In the genomic region with DNA sequence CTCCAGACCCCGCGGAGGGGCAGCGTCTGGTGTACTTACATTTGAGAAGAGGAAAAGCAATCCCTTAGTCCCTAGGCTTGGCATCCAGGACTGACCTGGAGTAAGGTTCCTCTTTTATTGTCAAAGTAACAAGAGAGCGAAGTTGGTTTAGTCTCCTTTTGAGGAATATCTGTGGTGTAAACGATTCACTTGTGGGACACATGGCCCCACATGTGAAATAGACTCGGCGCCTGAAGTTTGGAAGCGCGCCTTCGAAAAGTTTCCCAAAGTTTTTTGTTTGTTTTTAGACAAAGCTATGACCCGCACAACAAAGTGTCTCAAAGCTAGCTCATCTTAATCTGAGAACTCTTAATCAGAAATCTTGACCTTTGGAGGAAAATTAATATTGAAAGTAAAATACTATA, we compare ENCODE assay signal across 8 cellular contexts. TPM values are rescaled to one million over a fixed set of nuclear protein-coding genes. Genes with fewer than 3 reads are reported as not detected.
DNase-seq lines count a peak whose midpoint lies in the region; ATAC-seq and TF ChIP-seq lines count a peak whose summit lies in the region.

No MANE protein-coding gene starts in this region.

- no peaks in the 10 kb centered on the region for H3K36me3 ChIP-seq in CD8-positive, alpha-beta T cell (ENCODE audit: insufficient read depth, low read length)
- H3K36me3 ChIP-seq in mammary epithelial cell (ENCODE audit: insufficient read depth, low read length) (peaks cover 12% of the 10 kb centered on the region), mesodermal cell (ENCODE audit: control insufficient read depth, insufficient read depth, low read length) (peaks cover 58% of the 10 kb centered on the region)

- peak overlapping the region; percentile 97 for H2AFZ ChIP-seq in mammary epithelial cell (ENCODE audit: low read depth, low read length)

- H3K27me3 Mint-ChIP-seq in CD8-positive, alpha-beta T cell (ENCODE audit: low read depth): no peaks in the 10 kb centered on the region

- H3K27me3 ChIP-seq in CD8-positive, alpha-beta T cell (ENCODE audit: insufficient read depth, low read length): no peaks in the 10 kb centered on the region
- H3K27me3 ChIP-seq in mammary epithelial cell (ENCODE audit: insufficient read depth, low read length): no peaks in the 10 kb centered on the region

- peak overlapping the region; percentile 93 for H3K27ac Mint-ChIP-seq in CD8-positive, alpha-beta T cell

- no peak for ATAC-seq in CD8-positive, alpha-beta T cell
- no peak for ATAC-seq in HG02678 (IDR thresholded peaks at IDR 0.05; ENCODE audit: unreplicated experiment)
- ATAC-seq in HG02885 (IDR thresholded peaks at IDR 0.05; ENCODE audit: poor library complexity, unreplicated experiment): no peak

- peaks cover 23% of the 10 kb centered on the region for H3K4me1 ChIP-seq in CD8-positive, alpha-beta T cell (ENCODE audit: insufficient read depth, low read length)
- peaks cover 4% of the 10 kb centered on the region for H3K4me1 ChIP-seq in mammary epithelial cell (ENCODE audit: insufficient read depth, low read length)
- peaks cover 8% of the 10 kb centered on the region for H3K4me1 ChIP-seq in mesodermal cell (ENCODE audit: control insufficient read depth, insufficient read depth, low read length, poor library complexity, severe bottlenecking)

- no peaks in the 10 kb centered on the region for H3K9me3 Mint-ChIP-seq in CD8-positive, alpha-beta T cell

- peaks cover 53% of the 10 kb centered on the region for H3K36me3 Mint-ChIP-seq in CD8-positive, alpha-beta T cell

- intact Hi-C loops in CD8-positive, alpha-beta T cell (cut with DNase I, micrococcal nuclease): loop anchor here (1.0 to 10.0 kb wide), 10 partner anchors 11 to 866 kb away; partner anchors contain the start of genes GNPNAT1 (in 2 of the 2), GPR137C (in 2 of the 2), PSMC6 (in 2 of the 2) and TXNDC16 (in 2 of the 2)
- intact Hi-C loops in mammary epithelial cell (cut with micrococcal nuclease): loop anchor here (5.0 kb wide), 2 partner anchors 52 to 53 kb away; no protein-coding TSS in a partner anchor

- H4K20me1 ChIP-seq in mammary epithelial cell (ENCODE audit: insufficient read depth, low read length): no peaks in the 10 kb centered on the region

- BruUV-seq in mammary epithelial cell (replicated peaks; lab: Mats Ljungman, UMichigan): no TSS peak

- dilution Hi-C loops in mammary epithelial cell (cut with HindIII; ENCODE audit: low sequenced_read_pairs): no loop called here

- in situ Hi-C loops in mammary epithelial cell (cut with MboI; ENCODE audit: low sequenced_read_pairs in 2 of 2): no loop called here

- H3K27ac ChIP-seq in CD8-positive, alpha-beta T cell (ENCODE audit: low read depth, low read length): peak overlapping the region; percentile 86
- H3K27ac ChIP-seq in mammary epithelial cell (ENCODE audit: insufficient read depth, low read depth, low read length): peak overlapping the region; percentile 70
- H3K27ac ChIP-seq in mesodermal cell (ENCODE audit: low read depth, low read length, severe bottlenecking): peak overlapping the region; percentile 85

- DNase-seq in CD8-positive, alpha-beta T cell: no peak
- peak; percentile 20 for DNase-seq in LHCN-M2 (ENCODE audit: low read depth)
- DNase-seq in mammary epithelial cell: peak; percentile 33
- no peak for DNase-seq in NCI-H526 treated with DMSO at 0.1 percent for 48 hours (lab: John Stamatoyannopoulos, UW)
- no peak for DNase-seq in NCI-H748 treated with DMSO at 0.1 percent for 48 hours (lab: John Stamatoyannopoulos, UW)

- WGBS in mammary epithelial cell (ENCODE audit: low coverage, missing lambda C conversion rate): 4% methylated on average over 9 of the region's 11 CpGs
- WGBS in mesodermal cell (ENCODE audit: insufficient coverage in 2 of 2), 2 experiments: 2 to 4% methylated on average over 7 to 11 of the region's 11 CpGs

- peak overlapping the region; percentile 69 for H3K4me2 ChIP-seq in mammary epithelial cell (ENCODE audit: insufficient read depth, low read depth, low read length)

- H3K9me3 ChIP-seq in CD8-positive, alpha-beta T cell (ENCODE audit: low read length): no peaks in the 10 kb centered on the region
- H3K9me3 ChIP-seq in mammary epithelial cell (replicated peaks; ENCODE audit: insufficient read depth, low read length): no peaks in the 10 kb centered on the region
- H3K9me3 ChIP-seq in mesodermal cell (ENCODE audit: control insufficient read depth, low read length): no peaks in the 10 kb centered on the region

- H3K79me2 ChIP-seq in mammary epithelial cell (ENCODE audit: insufficient read depth, low read length): peaks cover 37% of the 10 kb centered on the region

- H3K4me3 ChIP-seq in CD8-positive, alpha-beta T cell (ENCODE audit: low read depth, low read length): peak overlapping the region; percentile 87
- H3K4me3 ChIP-seq in mammary epithelial cell (replicated peaks in 1 of 3; ENCODE audit: insufficient read depth in 1 of 3, low read depth in 2 of 3, low read length in 3 of 3) (peak overlapping the region; percentile 55 to 100 (median 95)), mesodermal cell (ENCODE audit: extremely low read depth, insufficient read depth, low read length, poor library complexity, severe bottlenecking) (peak overlapping the region; percentile 96)

- CTCF ChIA-PET in CD8-positive, alpha-beta T cell (lab: Charles Lee): interaction anchor here (1.3 kb wide), 2 partner anchors 11 to 24 kb away, joined by 4 to 5 read pairs; partner anchors contain the start of gene PSMC6
- CTCF ChIA-PET in mammary epithelial cell (lab: Charles Lee; ENCODE audit: low non-redundant PET): no interaction called here

- H3K9ac ChIP-seq in mammary epithelial cell (ENCODE audit: insufficient read depth, low read length): peak overlapping the region; percentile 85

- POLR2A ChIA-PET in CD8-positive, alpha-beta T cell (lab: Charles Lee): interaction anchor here (0.7 to 6.0 kb wide), 5 partner anchors 9 to 59 kb away, joined by 3 to 39 read pairs (median 4); no protein-coding TSS in a partner anchor

- no peak for TF ChIP-seq CTCF in CD8-positive, alpha-beta T cell (IDR thresholded peaks at IDR 0.05)
- TF ChIP-seq CTCF in mammary epithelial cell (conservative IDR thresholded peaks at IDR 0.05 in 1 of 2, IDR thresholded peaks at IDR 0.05 in 1 of 2; ENCODE audit: extremely low read depth in 1 of 2, insufficient read depth in 1 of 2, low read depth in 1 of 2, low read length in 2 of 2): no peak

- H3K4me1 Mint-ChIP-seq in CD8-positive, alpha-beta T cell (ENCODE audit: low read depth): peaks cover 41% of the 10 kb centered on the region

- H3K4me3 Mint-ChIP-seq in CD8-positive, alpha-beta T cell: peak overlapping the region; percentile 89

RNA-seq across cellular contexts. Expression of gene STYX, which starts 0.7 kb away (rescaled TPM):
- total RNA-seq in CD8-positive, alpha-beta T cell: 10 to 100 TPM; 15.9 to 16.6 TPM
- 20.2 and 20.5 TPM in 2 replicates for total RNA-seq in LHCN-M2 (2014; rRNA removed)
- 3.7 TPM for polyA plus RNA-seq in LHCN-M2 (2012)
- total RNA-seq in mammary epithelial cell: 10 to 100 TPM; 14.0 to 23.2 TPM
- 5.5 TPM for polyA plus RNA-seq in mammary epithelial cell
- 5.0 TPM for polyA minus RNA-seq in mammary epithelial cell
- polyA plus RNA-seq in mesodermal cell (2013, experiment 1 of 2): 14.2 TPM
- 14.3 TPM for polyA plus RNA-seq in mesodermal cell (2013, experiment 2 of 2)

RNA-seq across cellular contexts. Expression of gene PSMC6, which starts 23.7 kb away (rescaled TPM):
- 100 to 1,000 TPM; 108 to 122 TPM for total RNA-seq in CD8-positive, alpha-beta T cell
- total RNA-seq in LHCN-M2 (2014; rRNA removed) (130 and 134 TPM in 2 replicates), mammary epithelial cell (10 to 100 TPM; 57.0 to 83.3 TPM)
- polyA plus RNA-seq in LHCN-M2 (2012): 51.5 TPM
- polyA plus RNA-seq in mammary epithelial cell: 43.7 TPM
- polyA minus RNA-seq in mammary epithelial cell: 42.0 TPM
- polyA plus RNA-seq in mesodermal cell (2013, experiment 1 of 2): 88.1 TPM
- polyA plus RNA-seq in mesodermal cell (2013, experiment 2 of 2): 111 TPM

RNA-seq across cellular contexts. Expression of gene ERO1A, which starts 35.4 kb away (rescaled TPM):
- 10 to 100 TPM; 55.3 to 55.4 TPM for total RNA-seq in CD8-positive, alpha-beta T cell
- total RNA-seq in LHCN-M2 (2014; rRNA removed) (83.3 and 98.4 TPM in 2 replicates), mammary epithelial cell (100 to 1,000 TPM in 1 of 2 donors, 10 to 100 TPM in 1; 67.5 to 160 TPM)
- polyA plus RNA-seq in LHCN-M2 (2012): 16.7 TPM
- 77.2 TPM for polyA plus RNA-seq in mammary epithelial cell
- polyA minus RNA-seq in mammary epithelial cell: 67.3 TPM
- 34.2 TPM for polyA plus RNA-seq in mesodermal cell (2013, experiment 1 of 2)
- polyA plus RNA-seq in mesodermal cell (2013, experiment 2 of 2): 33.5 TPM

Comparison
In these comparisons a context has a peak if more than half of its experiments do, and no peak if none do; other contexts are left out.
1. DNase-seq: peak in LHCN-M2 (single experiment) and mammary epithelial cell (single experiment); none in CD8-positive, alpha-beta T cell (0 of 7), NCI-H526 treated with DMSO at 0.1 percent for 48 hours (single experiment) and NCI-H748 treated with DMSO at 0.1 percent for 48 hours (single experiment).
2. Peak in every context shown above with its lines, with median percentiles within 50 percentile points of each other: H3K27ac ChIP-seq and H3K4me3 ChIP-seq.